In the genomic region with DNA sequence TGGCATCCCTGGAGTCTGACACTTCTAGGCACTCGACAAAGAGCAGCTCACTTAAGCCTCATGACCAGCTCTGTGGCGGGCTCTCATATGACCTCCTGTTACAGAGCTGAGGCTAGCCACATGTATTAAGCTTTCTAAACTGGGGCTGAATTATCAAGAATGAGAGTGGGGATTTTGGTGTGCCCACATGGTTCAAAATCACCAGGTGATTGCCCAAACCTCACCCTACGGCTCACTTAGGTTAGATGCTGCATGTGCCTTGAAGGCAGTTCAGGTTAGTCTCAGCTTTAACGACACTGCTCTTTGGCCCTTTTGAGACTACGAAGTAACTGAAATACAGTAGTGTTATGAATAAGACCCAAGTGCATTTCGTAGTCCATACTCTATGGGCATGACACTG, we compare ENCODE assay signal across 23 cellular contexts. TPM values are rescaled to one million over a fixed set of nuclear protein-coding genes. Genes with fewer than 3 reads are reported as not detected.
DNase-seq lines count a peak whose midpoint lies in the region; ATAC-seq and TF ChIP-seq lines count a peak whose summit lies in the region.
"Had no signal": no experiment of that assay in that cellular context is flagged by ENCODE, and none has a peak within 500 bp of the region (broad histone marks: within the 10 kb centered on the region; RNA-seq: fewer than 3 reads in every experiment).

No MANE protein-coding gene starts in this region.

- peak; percentile 65 for ATAC-seq in GM19035 (IDR thresholded peaks at IDR 0.05; ENCODE audit: unreplicated experiment)
- peak; percentile 74 for ATAC-seq in HG02642 (IDR thresholded peaks at IDR 0.05; ENCODE audit: poor library complexity, unreplicated experiment)
- ATAC-seq in HG03175 (IDR thresholded peaks at IDR 0.05; ENCODE audit: unreplicated experiment), result peak; percentile 47
- ATAC-seq: activated T-cell treated with anti-CD3 and anti-CD28 coated beads, Interleukin-2, amount 50 U/mL, for 4 hours; K562; right cardiac atrium had no signal

- peaks cover 0 to 4% (median 0%) of the 10 kb centered on the region in 3 donors for H3K27me3 ChIP-seq in sigmoid colon

- no peak overlapping the region for H3K4me3 ChIP-seq in sigmoid colon
- H3K4me3 ChIP-seq: K562, left ventricle myocardium inferior had no signal

- intact Hi-C loops in sigmoid colon (cut with DNase I), result no loop called here

- H3K9me3 ChIP-seq in sigmoid colon, result no peaks in the 10 kb centered on the region
- H3K9me3 ChIP-seq: left ventricle myocardium inferior had no signal

- TF ChIP-seq POLR2A in sigmoid colon (IDR thresholded peaks at IDR 0.05), result no peak

- TF ChIP-seq EP300 in sigmoid colon (IDR thresholded peaks at IDR 0.05), result no peak

- no peaks in the 10 kb centered on the region for H3K4me1 ChIP-seq in sigmoid colon
- H3K4me1 ChIP-seq: left ventricle myocardium inferior had no signal

- DNase-seq in GM13977 (ENCODE audit: low spot score) (peak; percentile 32), retina (no peak), Kasumi-1 (lab: John Stamatoyannopoulos, UW) (no peak), EL (no peak), sigmoid colon (no peak)
- DNase-seq: activated CD4-positive, alpha-beta T cell treated with anti-CD3 and anti-CD28 coated beads, Interleukin-2, amount 50 U/mL, for 1 hour; activated naive CD8-positive, alpha-beta T cell treated with anti-CD3 and anti-CD28 coated beads, Interleukin-2, amount 10 ng/mL, durations not matched to agents 7 days and 5 days; activated T-cell treated with anti-CD3 and anti-CD28 coated beads, Interleukin-2, amount 50 U/mL, for 4 hours; CD4-positive, CD25-positive, alpha-beta regulatory T cell; DND-41; H9; left ventricle myocardium inferior; NCI-H2107; NCI-H774; right cardiac atrium had no signal

- in situ Hi-C loops in GM13977 (cut with MboI; ENCODE audit: low pct_unique_long_range_greater_than_20kb, low sequenced_read_pairs, unreplicated experiment), result loop anchor here (25.0 kb wide), 1 partner anchor 180 kb away; no protein-coding TSS in a partner anchor

- no peak for TF ChIP-seq CTCF in GM13977 (IDR thresholded peaks at IDR 0.05; ENCODE audit: extremely low read depth, insufficient read depth, missing control alignments)
- no peak for TF ChIP-seq CTCF in sigmoid colon (IDR thresholded peaks at IDR 0.05)

- no peaks in the 10 kb centered on the region for H3K36me3 ChIP-seq in sigmoid colon
- H3K36me3 ChIP-seq: left ventricle myocardium inferior had no signal

- 85 to 87% methylated on average over 6 of the region's 6 CpGs for WGBS in sigmoid colon, 2 donors

- no peak overlapping the region for H3K27ac ChIP-seq in sigmoid colon
- H3K27ac ChIP-seq: left ventricle myocardium inferior had no signal

RNA-seq across cellular contexts. Expression of a gene that starts 39.4 kb away (rescaled TPM):
- total RNA-seq in sigmoid colon, result under 1 TPM in 1 of 4 donors, not detected in 3; 0.36 TPM
- 10 to 100 TPM in 2 of 3 donors, 1 to 10 TPM in 1; 8.6 to 10.8 (median 10.7) TPM for polyA plus RNA-seq in sigmoid colon
- total RNA-seq: activated naive CD8-positive, alpha-beta T cell treated with anti-CD3 and anti-CD28 coated beads, Interleukin-2, amount 10 ng/mL, durations not matched to agents 7 days and 5 days; activated T-cell treated with anti-CD3 and anti-CD28 coated beads, Interleukin-2, amount 50 U/mL, for 4 hours; bronchial epithelial cell; CD4-positive, CD25-positive, alpha-beta regulatory T cell; dermis microvascular lymphatic vessel endothelial cell; glomerular endothelial cell; H9; K562; left ventricle myocardium inferior; right cardiac atrium had no signal
- polyA plus RNA-seq: CD4-positive, CD25-positive, alpha-beta regulatory T cell; esophagus; K562; right cardiac atrium had no signal
